21 cellular contexts compared by ENCODE assay signal in genomic region chr3:188523291-188523690, GRCh38.
"Had no signal": no experiment of that assay in that cellular context is flagged by ENCODE, and none has a peak within 500 bp of the region (broad histone marks: within the 10 kb centered on the region; RNA-seq: fewer than 3 reads in every experiment).

No MANE protein-coding gene starts in this region.

- H3K27ac Mint-ChIP-seq: endodermal cell; naive thymus-derived CD4-positive, alpha-beta T cell; stimulated activated naive B cell treated with anti-CD40 and anti-IgM and Interleukin-4, amounts not matched to agents 10 μg/mL and 1 μg/mL and 100 μg/mL, for 72 hours; stimulated activated naive CD8-positive, alpha-beta T cell treated with anti-CD3 and anti-CD28 coated beads, Interleukin-15, amount 100 ng/mL, for 72 hours had no signal

- H3K9me3 ChIP-seq: heart left ventricle, psoas muscle, testis, transverse colon had no signal

- H3K4me3 Mint-ChIP-seq: endodermal cell; naive thymus-derived CD4-positive, alpha-beta T cell; nephron progenitor cell; stimulated activated naive B cell treated with anti-CD40 and anti-IgM and Interleukin-4, amounts not matched to agents 10 μg/mL and 1 μg/mL and 100 μg/mL, for 72 hours; stimulated activated naive CD8-positive, alpha-beta T cell treated with anti-CD3 and anti-CD28 coated beads, Interleukin-15, amount 100 ng/mL, for 72 hours had no signal

- H3K4me1 Mint-ChIP-seq: stimulated activated naive CD8-positive, alpha-beta T cell treated with anti-CD3 and anti-CD28 coated beads, Interleukin-15, amount 100 ng/mL, for 72 hours had no signal

- ATAC-seq: heart left ventricle; left cardiac atrium; left ventricle myocardium superior; naive thymus-derived CD4-positive, alpha-beta T cell; psoas muscle; stimulated activated naive B cell treated with anti-CD40 and anti-IgM and Interleukin-4, amounts not matched to agents 10 μg/mL and 1 μg/mL and 100 μg/mL, for 72 hours; stimulated activated naive CD8-positive, alpha-beta T cell treated with anti-CD3 and anti-CD28 coated beads, Interleukin-15, amount 100 ng/mL, for 72 hours had no signal

- DNase-seq: effector CD4-positive, alpha-beta T cell; endodermal cell; erythroblast; foreskin melanocyte; heart left ventricle; hippocampal formation; left cardiac atrium; left ventricle myocardium superior; naive thymus-derived CD4-positive, alpha-beta T cell; nephron progenitor cell; psoas muscle; stimulated activated CD4-positive, alpha-beta T cell treated with anti-CD3 and anti-CD28 coated beads, Interleukin-2, amount 100 ng/mL, for 24 hours; stimulated activated CD4-positive, alpha-beta T cell treated with anti-CD3 and anti-CD28 coated beads, Interleukin-4, amount 100 ng/mL, for 4 hours; stimulated activated naive B cell treated with anti-CD40 and anti-IgM and Interleukin-4, amounts not matched to agents 10 μg/mL and 1 μg/mL and 100 μg/mL, for 72 hours; stimulated activated naive CD8-positive, alpha-beta T cell treated with anti-CD3 and anti-CD28 coated beads, Interleukin-15, amount 100 ng/mL, for 72 hours; testis; transverse colon had no signal

- H3K27me3 Mint-ChIP-seq: naive thymus-derived CD4-positive, alpha-beta T cell; stimulated activated naive B cell treated with anti-CD40 and anti-IgM and Interleukin-4, amounts not matched to agents 10 μg/mL and 1 μg/mL and 100 μg/mL, for 72 hours; stimulated activated naive CD8-positive, alpha-beta T cell treated with anti-CD3 and anti-CD28 coated beads, Interleukin-15, amount 100 ng/mL, for 72 hours had no signal

- H3K27ac ChIP-seq: coronary artery, psoas muscle, skin epidermis, testis, transverse colon had no signal

- H3K4me3 ChIP-seq: coronary artery, heart left ventricle, lung, psoas muscle, skin epidermis, testis, transverse colon had no signal

- H3K9me3 Mint-ChIP-seq: endodermal cell; naive thymus-derived CD4-positive, alpha-beta T cell; nephron progenitor cell; stimulated activated naive B cell treated with anti-CD40 and anti-IgM and Interleukin-4, amounts not matched to agents 10 μg/mL and 1 μg/mL and 100 μg/mL, for 72 hours; stimulated activated naive CD8-positive, alpha-beta T cell treated with anti-CD3 and anti-CD28 coated beads, Interleukin-15, amount 100 ng/mL, for 72 hours had no signal

- FAIRE-seq: endothelial cell of umbilical vein had no signal

- H3K4me1 ChIP-seq: testis, transverse colon had no signal

- H3K27me3 ChIP-seq: heart left ventricle, testis, transverse colon had no signal
